8 cellular contexts compared by ENCODE assay signal in genomic region chr2:64750817-64751285, GRCh38.
DNase-seq lines count a peak whose midpoint lies in the region; ATAC-seq and TF ChIP-seq lines count a peak whose summit lies in the region.

No MANE protein-coding gene starts in this region.

- no peaks in the 10 kb centered on the region for H3K9me3 ChIP-seq in right cardiac atrium (ENCODE audit: control insufficient read depth, low read length)

- TF ChIP-seq CTCF in GM12874 (IDR thresholded peaks at IDR 0.05; ENCODE audit: insufficient read depth, low read depth, low read length) = 0 out of 2 replicates have a peak, but pooled peaks have one; percentile 20

- H3K4me1 ChIP-seq in right cardiac atrium (ENCODE audit: control insufficient read depth, insufficient read depth, low read length) = no peaks in the 10 kb centered on the region

- under 1% methylated on average over 43 of the region's 43 CpGs for WGBS in right cardiac atrium

- no peaks in the 10 kb centered on the region for H3K27me3 ChIP-seq in right cardiac atrium (ENCODE audit: control insufficient read depth, insufficient read depth)

- intact Hi-C loops in right cardiac atrium (cut with DNase I) = loop anchor here in 3 of 4 donors (2.0 to 10.0 kb wide), 5 partner anchors 96 to 111 kb away; partner anchors contain the start of gene SERTAD2 (in 3 of the 3)

- peak overlapping the region; percentile 92 for H3K27ac ChIP-seq in right cardiac atrium (ENCODE audit: low read length)

- ATAC-seq in HG02763 (IDR thresholded peaks at IDR 0.05; ENCODE audit: unreplicated experiment) = peak; percentile 88
- ATAC-seq in right cardiac atrium = peak; percentile 95 to 97

- peak overlapping the region; percentile 65 for H3K4me3 ChIP-seq in right cardiac atrium (ENCODE audit: low read length)

- DNase-seq in NCI-H1436 (lab: John Stamatoyannopoulos, UW) = peak; percentile 97
- DNase-seq in T follicular helper cell (ENCODE audit: low read depth) = peak; percentile 96
- peak; percentile 98 for DNase-seq in amniotic stem cell (lab: John Stamatoyannopoulos, UW)
- DNase-seq in right cardiac atrium = peak; percentile 99 to 100 (median 100)
- peak; percentile 97 for DNase-seq in renal cortical epithelial cell (ENCODE audit: low read depth)
- no peak for DNase-seq in GM19240 (ENCODE audit: insufficient read length, low spot score)
